ENCODE assay signal across 14 cellular contexts in genomic region chr18:34726286-34727004, GRCh38. TPM values are rescaled to one million over a fixed set of nuclear protein-coding genes. Genes with fewer than 3 reads are reported as not detected.
"Had no signal": no experiment of that assay in that cellular context is flagged by ENCODE, and none has a peak within 500 bp of the region (broad histone marks: within the 10 kb centered on the region; RNA-seq: fewer than 3 reads in every experiment).

No MANE protein-coding gene starts in this region.

- H3K27ac ChIP-seq: esophagus squamous epithelium, ovary, SK-N-MC, transverse colon, WERI-Rb-1 had no signal

- DNase-seq: activated CD4-positive, alpha-beta memory T cell treated with anti-CD3 and anti-CD28 coated beads for 36 hours; activated CD4-positive, alpha-beta T cell treated with anti-CD3 and anti-CD28 coated beads for 36 hours; activated CD8-positive, alpha-beta memory T cell treated with anti-CD3 and anti-CD28 coated beads, Interleukin-2, amount 10 ng/mL, durations not matched to agents 7 days and 5 days; activated naive CD4-positive, alpha-beta T cell treated with anti-CD3 and anti-CD28 coated beads, Interleukin-2, amount 50 U/mL, for 16 hours; activated T-cell treated with anti-CD3 and anti-CD28 coated beads, Interleukin-2, amount 50 U/mL, for 1 hour; esophagus squamous epithelium; hippocampal formation; ovary; stimulated activated CD4-positive, alpha-beta T cell treated with anti-CD3 and anti-CD28 coated beads, Interleukin-12 subunit alpha, Interleukin-12 subunit beta, amount 100 ng/mL, for 4 hours; stimulated activated CD4-positive, alpha-beta T cell treated with anti-CD3 and anti-CD28 coated beads, Interleukin-2, amount 100 ng/mL, for 24 hours; transverse colon; WERI-Rb-1 had no signal

- H3K36me3 ChIP-seq: esophagus squamous epithelium, ovary, transverse colon, WERI-Rb-1 had no signal

- H3K27me3 ChIP-seq: esophagus squamous epithelium, ovary, transverse colon had no signal

- FAIRE-seq: endothelial cell of umbilical vein had no signal

- H3K9me3 ChIP-seq: esophagus squamous epithelium, ovary, transverse colon had no signal

- H3K4me3 ChIP-seq: esophagus squamous epithelium, ovary, SK-N-MC, transverse colon had no signal

- ATAC-seq: activated CD4-positive, alpha-beta T cell treated with anti-CD3 and anti-CD28 coated beads for 36 hours; activated CD8-positive, alpha-beta memory T cell treated with anti-CD3 and anti-CD28 coated beads, Interleukin-2, amount 10 ng/mL, durations not matched to agents 7 days and 5 days had no signal

RNA-seq across cellular contexts. Expression of gene DTNA, which starts 16.3 kb away (rescaled TPM):
- total RNA-seq: activated CD4-positive, alpha-beta memory T cell treated with anti-CD3 and anti-CD28 coated beads for 36 hours; activated CD8-positive, alpha-beta memory T cell treated with anti-CD3 and anti-CD28 coated beads, Interleukin-2, amount 10 ng/mL, durations not matched to agents 7 days and 5 days had no signal
